In genomic region chr5:180259260-180259611, GRCh38 we compare ENCODE assay signal across 1 cellular context.
TF ChIP-seq lines count a peak whose summit lies in the region.

No MANE protein-coding gene starts in this region.

TF ChIP-seq in liver, 16 proteins besides CTCF, POLR2A, EP300 and RAD21 (continued from another document):
- TF ChIP-seq REST (IDR thresholded peaks at IDR 0.05), result no peak
- TF ChIP-seq FOXA1 (IDR thresholded peaks at IDR 0.05), result no peak
- TF ChIP-seq ATF3 (IDR thresholded peaks at IDR 0.05), result no peak
